In the genomic region with DNA sequence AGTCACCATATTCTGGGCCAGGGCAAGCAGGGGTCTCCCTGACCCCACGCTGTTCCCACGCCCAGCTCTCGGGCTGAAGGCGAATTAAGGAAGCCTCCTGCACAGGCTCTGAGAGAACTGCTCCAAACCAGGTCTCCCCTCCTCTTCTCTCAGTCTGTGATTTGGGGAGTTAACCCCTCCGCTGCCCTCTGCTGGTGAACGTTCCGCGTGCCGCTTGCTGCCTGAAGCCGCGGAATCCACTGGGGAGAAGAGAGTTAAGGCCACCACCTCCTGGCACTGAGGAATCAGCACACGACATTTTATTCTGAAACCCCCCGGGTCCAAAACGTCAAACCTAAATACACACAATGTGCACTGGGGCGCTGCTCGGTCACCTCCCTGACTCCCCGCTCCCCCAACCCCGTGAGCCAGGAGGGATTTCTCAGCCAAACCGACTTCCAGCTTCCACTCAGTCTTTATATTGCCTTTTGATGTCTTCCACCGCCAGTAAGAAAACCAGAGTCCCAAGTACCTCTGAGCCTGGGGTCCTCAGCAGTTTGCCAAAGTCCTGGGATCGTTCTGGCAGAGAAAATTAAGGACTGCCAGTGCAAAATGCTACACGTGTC, we compare ENCODE assay signal across 10 cellular contexts. TPM values are rescaled to one million over a fixed set of nuclear protein-coding genes. Genes with fewer than 3 reads are reported as not detected.
A peak's percentile ranks its signal among the peaks of the same experiment; 100 is the strongest.
DNase-seq lines count a peak whose midpoint lies in the region; ATAC-seq and TF ChIP-seq lines count a peak whose summit lies in the region.
"Had no signal": no experiment of that assay in that cellular context is flagged by ENCODE, and none has a peak within 500 bp of the region (broad histone marks: within the 10 kb centered on the region; RNA-seq: fewer than 3 reads in every experiment).

No MANE protein-coding gene starts in this region.

- peak; percentile 76; the same call in 2 of the 3 replicates for ATAC-seq in DND-41 (ENCODE audit: insufficient read depth, low read depth)
- ATAC-seq in activated CD8-positive, alpha-beta T cell treated with anti-CD3 and anti-CD28 coated beads, Interleukin-2, amount 10 ng/mL, durations not matched to agents 7 days and 5 days = no peak
- ATAC-seq in heart right ventricle = peak in 4 of 8 donors; percentile 20 to 28 (median 22)
- ATAC-seq in GM18861 (IDR thresholded peaks at IDR 0.05; ENCODE audit: unreplicated experiment) = no peak

- POLR2A ChIA-PET in activated CD8-positive, alpha-beta T cell treated with anti-CD3 and anti-CD28 coated beads, Interleukin-2, amount 10 ng/mL, durations not matched to agents 7 days and 5 days (lab: Charles Lee) = no interaction called here

- WGBS in heart right ventricle, 2 donors = 18 to 22% methylated on average over 22 of the region's 22 CpGs

- H3K36me3 Mint-ChIP-seq in activated CD8-positive, alpha-beta T cell treated with anti-CD3 and anti-CD28 coated beads, Interleukin-2, amount 10 ng/mL, durations not matched to agents 7 days and 5 days (ENCODE audit: low read depth) = no peaks in the 10 kb centered on the region
- H3K36me3 Mint-ChIP-seq: naive B cell had no signal

- CTCF ChIA-PET in activated CD8-positive, alpha-beta T cell treated with anti-CD3 and anti-CD28 coated beads, Interleukin-2, amount 10 ng/mL, durations not matched to agents 7 days and 5 days (lab: Charles Lee) = interaction anchor here (0.9 kb wide), 1 partner anchor 35 kb away, joined by 3 read pairs; no protein-coding TSS in a partner anchor

- no peaks in the 10 kb centered on the region for H3K4me1 Mint-ChIP-seq in activated CD8-positive, alpha-beta T cell treated with anti-CD3 and anti-CD28 coated beads, Interleukin-2, amount 10 ng/mL, durations not matched to agents 7 days and 5 days (ENCODE audit: low read depth)

- H3K27ac ChIP-seq in DND-41 (ENCODE audit: low read length) (no peak overlapping the region), HUES6 (ENCODE audit: low read depth, low read length) (no peak overlapping the region), heart right ventricle (no peak overlapping the region)
- H3K27ac ChIP-seq: SK-N-MC had no signal

- TF ChIP-seq CTCF in DND-41 (IDR thresholded peaks at IDR 0.05; ENCODE audit: borderline replicate concordance, extremely low read depth, low read length, poor library complexity, severe bottlenecking) (peak; percentile 81), heart right ventricle (IDR thresholded peaks at IDR 0.05) (peak in 8 of 9 donors; percentile 8 to 58 (median 46))

- no peaks in the 10 kb centered on the region; the same call in 1 of the 2 replicates for H3K36me3 ChIP-seq in DND-41 (ENCODE audit: insufficient read depth, low read length)
- H3K36me3 ChIP-seq in HUES6 (ENCODE audit: control insufficient read depth, insufficient read depth, low read length) = no peaks in the 10 kb centered on the region
- H3K36me3 ChIP-seq in heart right ventricle = peaks cover 0 to 19% (median 0%) of the 10 kb centered on the region in 9 donors

- no peak overlapping the region for H3K4me3 Mint-ChIP-seq in activated CD8-positive, alpha-beta T cell treated with anti-CD3 and anti-CD28 coated beads, Interleukin-2, amount 10 ng/mL, durations not matched to agents 7 days and 5 days

- H3K9ac ChIP-seq in DND-41 (ENCODE audit: low read depth, low read length) = no peak overlapping the region
- no peak overlapping the region for H3K9ac ChIP-seq in HUES6 (ENCODE audit: low read length)

- intact Hi-C loops in heart right ventricle (cut with DNase I) = no loop called here

- H3K27me3 ChIP-seq in DND-41 (ENCODE audit: insufficient read depth, low read length, poor library complexity) (no peaks in the 10 kb centered on the region), HUES6 (ENCODE audit: control insufficient read depth, insufficient read depth, low read length) (no peaks in the 10 kb centered on the region), heart right ventricle (peaks cover 0 to 6% (median 0%) of the 10 kb centered on the region in 7 donors)

- H3K4me1 ChIP-seq in DND-41 (ENCODE audit: insufficient read depth, low read length) = no peaks in the 10 kb centered on the region
- H3K4me1 ChIP-seq in HUES6 (ENCODE audit: control insufficient read depth, insufficient read depth, low read length) = peaks cover 9% of the 10 kb centered on the region; the same call in 1 of the 2 replicates
- H3K4me1 ChIP-seq in heart right ventricle = peaks cover 0 to 12% (median 6%) of the 10 kb centered on the region in 9 donors

- H3K4me3 ChIP-seq in DND-41 (ENCODE audit: low read depth in 1 of 2, low read length in 2 of 2) = no peak overlapping the region
- H3K4me3 ChIP-seq in HUES6 (ENCODE audit: low read depth, low read length) = peak overlapping the region; percentile 28; the same call in 1 of the 2 replicates
- H3K4me3 ChIP-seq in heart right ventricle = no peak overlapping the region
- H3K4me3 ChIP-seq: SK-N-MC had no signal

- H3K27me3 Mint-ChIP-seq in activated CD8-positive, alpha-beta T cell treated with anti-CD3 and anti-CD28 coated beads, Interleukin-2, amount 10 ng/mL, durations not matched to agents 7 days and 5 days (ENCODE audit: low read depth) = no peaks in the 10 kb centered on the region

- no peak overlapping the region for H3K4me2 ChIP-seq in DND-41 (ENCODE audit: insufficient read depth, low read length)

- no peak overlapping the region for H2AFZ ChIP-seq in DND-41 (ENCODE audit: low read depth, low read length)

- H3K79me2 ChIP-seq in DND-41 (ENCODE audit: insufficient read depth, low read length) = no peaks in the 10 kb centered on the region

- DNase-seq in DND-41 (peak; percentile 65), heart right ventricle (peak in 1 of 2 donors; percentile 42), NCI-H345 (lab: John Stamatoyannopoulos, UW) (no peak), NCI-H2107 (lab: John Stamatoyannopoulos, UW) (no peak)
- DNase-seq in activated CD8-positive, alpha-beta T cell treated with anti-CD3 and anti-CD28 coated beads, Interleukin-2, amount 10 ng/mL, durations not matched to agents 7 days and 5 days = peak; percentile 53
- DNase-seq in stimulated activated CD4-positive, alpha-beta T cell treated with anti-CD3 and anti-CD28 coated beads, Interleukin-15, amount 100 ng/mL, for 48 hours (ENCODE audit: low read depth in 2 of 2) = peak; percentile 10 to 20
- DNase-seq: naive B cell had no signal

- H3K27ac Mint-ChIP-seq in activated CD8-positive, alpha-beta T cell treated with anti-CD3 and anti-CD28 coated beads, Interleukin-2, amount 10 ng/mL, durations not matched to agents 7 days and 5 days = no peak overlapping the region
- H3K27ac Mint-ChIP-seq: naive B cell had no signal

- H3K9me3 ChIP-seq in DND-41 (ENCODE audit: insufficient read depth, low read length, severe bottlenecking) (no peaks in the 10 kb centered on the region), HUES6 (ENCODE audit: control insufficient read depth, insufficient read depth, low read depth, low read length) (no peaks in the 10 kb centered on the region), heart right ventricle (no peaks in the 10 kb centered on the region)

- peaks cover 13% of the 10 kb centered on the region for H4K20me1 ChIP-seq in DND-41 (ENCODE audit: insufficient read depth, low read length)

- H3K9me3 Mint-ChIP-seq in activated CD8-positive, alpha-beta T cell treated with anti-CD3 and anti-CD28 coated beads, Interleukin-2, amount 10 ng/mL, durations not matched to agents 7 days and 5 days (ENCODE audit: insufficient read depth) = no peaks in the 10 kb centered on the region
- H3K9me3 Mint-ChIP-seq: naive B cell had no signal

RNA-seq across cellular contexts. Expression of a gene that starts 54.4 kb away (rescaled TPM):
- not detected for total RNA-seq in activated CD8-positive, alpha-beta T cell treated with anti-CD3 and anti-CD28 coated beads, Interleukin-2, amount 10 ng/mL, durations not matched to agents 7 days and 5 days
- total RNA-seq in heart right ventricle = under 1 TPM in 7 of 10 donors, not detected in 3; 0.11 to 0.45 (median 0.28) TPM
- under 1 TPM; 0.29 to 0.66 TPM for polyA plus RNA-seq in heart right ventricle

Comparison
In these comparisons a context has a peak if more than half of its experiments do, and no peak if none do; other contexts are left out.
1. DNase-seq: peak in DND-41 (single experiment), activated CD8-positive, alpha-beta T cell treated with anti-CD3 and anti-CD28 coated beads, Interleukin-2, amount 10 ng/mL, durations not matched to agents 7 days and 5 days (single experiment) and stimulated activated CD4-positive, alpha-beta T cell treated with anti-CD3 and anti-CD28 coated beads, Interleukin-15, amount 100 ng/mL, for 48 hours (2 of 2); none in NCI-H345 (single experiment) and NCI-H2107 (single experiment).